ENCODE assay signal across 11 cellular contexts in the genomic region with DNA sequence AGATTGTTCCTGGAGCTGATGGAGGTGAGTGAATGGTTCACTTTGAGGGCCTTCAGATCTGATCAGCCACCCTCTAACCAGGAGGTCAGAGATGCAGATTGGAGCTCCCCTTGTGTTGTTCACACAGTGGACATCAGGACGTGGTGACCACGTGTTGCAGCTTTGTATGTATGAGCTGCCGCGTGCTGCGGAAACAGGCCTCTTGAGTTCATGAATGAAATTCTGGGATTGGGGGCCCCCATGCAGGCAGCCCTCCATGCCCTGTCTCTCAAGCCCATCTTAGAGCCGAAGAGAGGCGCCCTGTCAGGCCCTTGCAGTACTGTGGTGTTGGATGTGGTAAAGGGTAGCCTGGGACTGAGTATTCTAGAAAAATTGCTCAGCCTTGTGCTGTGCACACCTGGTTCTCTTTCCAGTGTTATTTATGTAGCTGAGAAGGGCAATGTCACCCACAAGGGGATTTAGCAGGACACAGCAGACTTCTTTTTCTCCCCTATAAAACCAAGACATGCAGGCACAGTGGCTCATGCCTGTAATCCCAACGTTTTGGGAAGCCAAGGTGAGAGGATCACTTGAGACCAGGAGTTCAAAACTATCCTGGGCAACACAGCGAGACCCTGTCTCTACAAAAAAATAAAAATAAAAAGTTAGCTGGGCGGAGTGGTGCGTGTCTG.
"Had no signal": no experiment of that assay in that cellular context is flagged by ENCODE, and none has a peak within 500 bp of the region (broad histone marks: within the 10 kb centered on the region; RNA-seq: fewer than 3 reads in every experiment).

No MANE protein-coding gene starts in this region.

- DNase-seq: islet precursor cell; left lung; retina; stimulated activated naive B cell treated with anti-CD40 and anti-IgM and Interleukin-4, amounts not matched to agents 10 μg/mL and 1 μg/mL and 100 μg/mL, for 72 hours; thyroid gland had no signal

- H3K27me3 Mint-ChIP-seq: naive thymus-derived CD8-positive, alpha-beta T cell; stimulated activated naive B cell treated with anti-CD40 and anti-IgM and Interleukin-4, amounts not matched to agents 10 μg/mL and 1 μg/mL and 100 μg/mL, for 72 hours had no signal

- FAIRE-seq: astrocyte, bronchial epithelial cell had no signal

- H3K27ac Mint-ChIP-seq: endodermal cell; stimulated activated naive B cell treated with anti-CD40 and anti-IgM and Interleukin-4, amounts not matched to agents 10 μg/mL and 1 μg/mL and 100 μg/mL, for 72 hours had no signal

- H3K4me3 Mint-ChIP-seq: endodermal cell; stimulated activated naive B cell treated with anti-CD40 and anti-IgM and Interleukin-4, amounts not matched to agents 10 μg/mL and 1 μg/mL and 100 μg/mL, for 72 hours had no signal

- H3K27me3 ChIP-seq: left lung, thyroid gland, uterus had no signal

- H3K9me3 ChIP-seq: left lung, thyroid gland, uterus had no signal

- ATAC-seq: activated CD8-positive, alpha-beta T cell treated with anti-CD3 and anti-CD28 coated beads, Interleukin-2, amount 10 ng/mL, durations not matched to agents 7 days and 5 days; left lung; naive thymus-derived CD8-positive, alpha-beta T cell had no signal

- H3K4me3 ChIP-seq: left lung, thyroid gland, uterus had no signal

- H3K4me1 Mint-ChIP-seq: endodermal cell had no signal

- H3K9me3 Mint-ChIP-seq: endodermal cell; naive thymus-derived CD8-positive, alpha-beta T cell; stimulated activated naive B cell treated with anti-CD40 and anti-IgM and Interleukin-4, amounts not matched to agents 10 μg/mL and 1 μg/mL and 100 μg/mL, for 72 hours had no signal

- H3K36me3 ChIP-seq: uterus had no signal

- H3K27ac ChIP-seq: left lung had no signal
